ENCODE assay signal across 13 cellular contexts in genomic region chr21:31654340-31654739, GRCh38. TPM values are rescaled to one million over a fixed set of nuclear protein-coding genes. Genes with fewer than 3 reads are reported as not detected.
DNase-seq lines count a peak whose midpoint lies in the region; ATAC-seq and TF ChIP-seq lines count a peak whose summit lies in the region.
"Had no signal": no experiment of that assay in that cellular context is flagged by ENCODE, and none has a peak within 500 bp of the region (broad histone marks: within the 10 kb centered on the region; RNA-seq: fewer than 3 reads in every experiment).

No MANE protein-coding gene starts in this region.

- POLR2A ChIA-PET in CD8-positive, alpha-beta T cell (lab: Charles Lee): interaction anchor here (1.0 to 1.1 kb wide), 2 partner anchors 60 to 958 kb away, joined by 3 read pairs; partner anchors contain the start of gene CFAP298
- POLR2A ChIA-PET in activated CD8-positive, alpha-beta T cell treated with anti-CD3 and anti-CD28 coated beads for 36 hours (lab: Charles Lee): no interaction called here
- POLR2A ChIA-PET in naive thymus-derived CD8-positive, alpha-beta T cell (lab: Charles Lee): interaction anchor here (1.9 kb wide), 1 partner anchor 12 kb away, joined by 4 read pairs; no protein-coding TSS in a partner anchor

- H3K27ac ChIP-seq in BLaER1 treated with 17β-estradiol and CSF1 and Interleukin-3, amounts not matched to agents 10 nM and 100 nM: no peak overlapping the region
- no peak overlapping the region for H3K27ac ChIP-seq in CD8-positive, alpha-beta T cell (ENCODE audit: low read depth, low read length)
- H3K27ac ChIP-seq in left ventricle myocardium inferior (replicated peaks): no peak overlapping the region
- H3K27ac ChIP-seq: KMS-11 had no signal

- H3K4me3 Mint-ChIP-seq in CD8-positive, alpha-beta T cell: peak overlapping the region; percentile 91
- H3K4me3 Mint-ChIP-seq in activated CD8-positive, alpha-beta T cell treated with anti-CD3 and anti-CD28 coated beads for 36 hours: peak overlapping the region; percentile 59
- H3K4me3 Mint-ChIP-seq in naive thymus-derived CD8-positive, alpha-beta T cell: peak overlapping the region in 8 of 10 donors; percentile 84 to 94 (median 86)
- H3K4me3 Mint-ChIP-seq: HFFc6 had no signal

- peaks cover 30% of the 10 kb centered on the region for H3K4me1 Mint-ChIP-seq in CD8-positive, alpha-beta T cell (ENCODE audit: low read depth)
- H3K4me1 Mint-ChIP-seq in activated CD8-positive, alpha-beta T cell treated with anti-CD3 and anti-CD28 coated beads for 36 hours (ENCODE audit: low read depth): peaks cover 31% of the 10 kb centered on the region
- peaks cover 15 to 35% (median 26%) of the 10 kb centered on the region in 4 donors for H3K4me1 Mint-ChIP-seq in naive thymus-derived CD8-positive, alpha-beta T cell

- peaks cover 0 to 23% (median 13%) of the 10 kb centered on the region in 10 experiments; a peak in 13 of 20 replicates for H3K4me1 ChIP-seq in BLaER1 treated with 17β-estradiol and CSF1 and Interleukin-3, amounts not matched to agents 10 nM and 100 nM
- peaks cover 15% of the 10 kb centered on the region for H3K4me1 ChIP-seq in CD8-positive, alpha-beta T cell (ENCODE audit: insufficient read depth, low read length)
- peaks cover 6% of the 10 kb centered on the region for H3K4me1 ChIP-seq in left ventricle myocardium inferior

- H3K27me3 ChIP-seq in BLaER1 treated with 17β-estradiol and CSF1 and Interleukin-3, amounts not matched to agents 10 nM and 100 nM: no peaks in the 10 kb centered on the region
- H3K27me3 ChIP-seq in CD8-positive, alpha-beta T cell (ENCODE audit: insufficient read depth, low read length): no peaks in the 10 kb centered on the region
- no peaks in the 10 kb centered on the region for H3K27me3 ChIP-seq in left ventricle myocardium inferior (ENCODE audit: low read depth)

- H3K9me3 Mint-ChIP-seq in CD8-positive, alpha-beta T cell: peaks cover 7% of the 10 kb centered on the region
- H3K9me3 Mint-ChIP-seq in activated CD8-positive, alpha-beta T cell treated with anti-CD3 and anti-CD28 coated beads for 36 hours: peaks cover 2% of the 10 kb centered on the region
- H3K9me3 Mint-ChIP-seq in naive thymus-derived CD8-positive, alpha-beta T cell: peaks cover 0 to 3% (median 0%) of the 10 kb centered on the region in 9 donors
- H3K9me3 Mint-ChIP-seq: HFFc6 had no signal

- DNase-seq in CD8-positive, alpha-beta T cell: peak in 1 of 7 experiments; percentile 24
- DNase-seq in activated CD8-positive, alpha-beta T cell treated with anti-CD3 and anti-CD28 coated beads for 36 hours: no peak
- no peak for DNase-seq in naive thymus-derived CD8-positive, alpha-beta T cell
- no peak for DNase-seq in foreskin melanocyte
- no peak for DNase-seq in NCI-H510A (lab: John Stamatoyannopoulos, UW)
- no peak for DNase-seq in left ventricle myocardium inferior
- DNase-seq: HFFc6, NCI-H1417, NCI-H187, NCI-H2227 treated with DMSO at 0.1 percent for 48 hours, NCI-H524 had no signal

- no peaks in the 10 kb centered on the region for H4K20me1 ChIP-seq in BLaER1 treated with 17β-estradiol and CSF1 and Interleukin-3, amounts not matched to agents 10 nM and 100 nM

- H3K27ac Mint-ChIP-seq in CD8-positive, alpha-beta T cell: peak overlapping the region; percentile 97
- H3K27ac Mint-ChIP-seq in activated CD8-positive, alpha-beta T cell treated with anti-CD3 and anti-CD28 coated beads for 36 hours: no peak overlapping the region
- peak overlapping the region; percentile 89 to 98 (median 96) for H3K27ac Mint-ChIP-seq in naive thymus-derived CD8-positive, alpha-beta T cell
- H3K27ac Mint-ChIP-seq: HFFc6 had no signal

- ATAC-seq in CD8-positive, alpha-beta T cell: no peak
- no peak for ATAC-seq in activated CD8-positive, alpha-beta T cell treated with anti-CD3 and anti-CD28 coated beads for 36 hours
- ATAC-seq in naive thymus-derived CD8-positive, alpha-beta T cell: no peak

- no peaks in the 10 kb centered on the region for H3K36me3 ChIP-seq in BLaER1 treated with 17β-estradiol and CSF1 and Interleukin-3, amounts not matched to agents 10 nM and 100 nM
- no peaks in the 10 kb centered on the region for H3K36me3 ChIP-seq in CD8-positive, alpha-beta T cell (ENCODE audit: insufficient read depth, low read length)
- no peaks in the 10 kb centered on the region for H3K36me3 ChIP-seq in left ventricle myocardium inferior

- peaks cover 6 to 39% (median 28%) of the 10 kb centered on the region in 11 experiments; a peak in 20 of 22 replicates for H3K9me3 ChIP-seq in BLaER1 treated with 17β-estradiol and CSF1 and Interleukin-3, amounts not matched to agents 10 nM and 100 nM (replicated peaks in 1 of 11)
- no peaks in the 10 kb centered on the region for H3K9me3 ChIP-seq in CD8-positive, alpha-beta T cell (ENCODE audit: low read length)
- peaks cover 6% of the 10 kb centered on the region for H3K9me3 ChIP-seq in left ventricle myocardium inferior (replicated peaks)

- no peak for TF ChIP-seq CTCF in CD8-positive, alpha-beta T cell (IDR thresholded peaks at IDR 0.05)
- TF ChIP-seq CTCF in activated CD8-positive, alpha-beta T cell treated with anti-CD3 and anti-CD28 coated beads for 36 hours (IDR thresholded peaks at IDR 0.05): no peak
- no peak for TF ChIP-seq CTCF in left ventricle myocardium inferior (IDR thresholded peaks at IDR 0.05; ENCODE audit: borderline replicate concordance)

- H3K4me3 ChIP-seq in BLaER1 treated with 17β-estradiol and CSF1 and Interleukin-3, amounts not matched to agents 10 nM and 100 nM: no peak overlapping the region
- no peak overlapping the region for H3K4me3 ChIP-seq in CD8-positive, alpha-beta T cell (ENCODE audit: low read depth, low read length)
- H3K4me3 ChIP-seq in left ventricle myocardium inferior: no peak overlapping the region

- H3K4me2 ChIP-seq in BLaER1 treated with 17β-estradiol and CSF1 and Interleukin-3, amounts not matched to agents 10 nM and 100 nM: peak overlapping the region in 9 of 11 experiments; percentile 47 to 68 (median 52); a peak in 13 of 22 replicates
- H3K4me2 ChIP-seq: KMS-11 had no signal

- no peaks in the 10 kb centered on the region for H3K27me3 Mint-ChIP-seq in CD8-positive, alpha-beta T cell (ENCODE audit: low read depth)
- H3K27me3 Mint-ChIP-seq in activated CD8-positive, alpha-beta T cell treated with anti-CD3 and anti-CD28 coated beads for 36 hours: no peaks in the 10 kb centered on the region
- no peaks in the 10 kb centered on the region for H3K27me3 Mint-ChIP-seq in naive thymus-derived CD8-positive, alpha-beta T cell

- CTCF ChIA-PET in CD8-positive, alpha-beta T cell (lab: Charles Lee): interaction anchor here (0.6 to 1.3 kb wide), 2 partner anchors 74 to 458 kb away, joined by 3 to 4 read pairs; no protein-coding TSS in a partner anchor
- CTCF ChIA-PET in activated CD8-positive, alpha-beta T cell treated with anti-CD3 and anti-CD28 coated beads for 36 hours (lab: Charles Lee): interaction anchor here (1.0 kb wide), 1 partner anchor 458 kb away, joined by 3 read pairs; no protein-coding TSS in a partner anchor

- peaks cover 5% of the 10 kb centered on the region for H3K36me3 Mint-ChIP-seq in CD8-positive, alpha-beta T cell
- peaks cover 2% of the 10 kb centered on the region for H3K36me3 Mint-ChIP-seq in activated CD8-positive, alpha-beta T cell treated with anti-CD3 and anti-CD28 coated beads for 36 hours (ENCODE audit: low read depth)
- peaks cover 0 to 5% (median 0%) of the 10 kb centered on the region in 3 donors for H3K36me3 Mint-ChIP-seq in naive thymus-derived CD8-positive, alpha-beta T cell

- intact Hi-C loops in CD8-positive, alpha-beta T cell (cut with DNase I, micrococcal nuclease): loop anchor here in 1 of 2 experiments (10.0 kb wide), 1 partner anchor 740 kb away; the partner anchor contains the start of gene URB1
- intact Hi-C loops in activated CD8-positive, alpha-beta T cell treated with anti-CD3 and anti-CD28 coated beads for 36 hours (cut with micrococcal nuclease): no loop called here
- intact Hi-C loops in left ventricle myocardium inferior (cut with micrococcal nuclease): no loop called here

- no peak overlapping the region for H3K9ac ChIP-seq in BLaER1 treated with 17β-estradiol and CSF1 and Interleukin-3, amounts not matched to agents 10 nM and 100 nM
- H3K9ac ChIP-seq: KMS-11 had no signal

RNA-seq across cellular contexts. Expression of gene SOD1, which starts 5.2 kb away (rescaled TPM):
- total RNA-seq in CD8-positive, alpha-beta T cell: 100 to 1,000 TPM; 125 to 140 TPM
- total RNA-seq in activated CD8-positive, alpha-beta T cell treated with anti-CD3 and anti-CD28 coated beads for 36 hours: 100 to 1,000 TPM; 277 to 286 TPM
- total RNA-seq in naive thymus-derived CD8-positive, alpha-beta T cell: 100 to 1,000 TPM; 199 to 211 TPM
- 100 to 1,000 TPM; 566 to 661 (median 623) TPM for polyA plus RNA-seq in naive thymus-derived CD8-positive, alpha-beta T cell
- total RNA-seq in left ventricle myocardium inferior: 421 TPM
